15 cellular contexts compared by ENCODE assay signal in the genomic region with DNA sequence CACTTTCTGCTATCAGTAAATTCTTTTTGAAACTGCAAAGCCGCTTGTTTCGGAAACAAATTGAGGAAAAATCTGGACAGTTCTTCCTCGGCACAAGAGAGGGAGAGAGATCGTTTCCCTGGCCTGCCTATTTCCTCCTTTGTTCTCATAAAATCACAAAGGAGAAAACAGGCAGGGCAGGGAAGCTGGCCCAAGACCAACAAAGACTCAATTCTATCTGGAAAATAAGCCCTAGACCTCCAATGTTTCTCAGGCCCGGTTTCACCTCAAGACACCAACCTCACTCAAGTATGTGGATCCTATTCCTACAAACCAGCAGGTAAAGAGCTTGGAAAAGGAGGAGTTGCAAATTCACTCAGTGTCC. TPM values are rescaled to one million over a fixed set of nuclear protein-coding genes. Genes with fewer than 3 reads are reported as not detected.
DNase-seq lines count a peak whose midpoint lies in the region; ATAC-seq and TF ChIP-seq lines count a peak whose summit lies in the region.
"Had no signal": no experiment of that assay in that cellular context is flagged by ENCODE, and none has a peak within 500 bp of the region (broad histone marks: within the 10 kb centered on the region; RNA-seq: fewer than 3 reads in every experiment).

No MANE protein-coding gene starts in this region.

- no peak for TF ChIP-seq CTCF in natural killer cell (IDR thresholded peaks at IDR 0.05)
- TF ChIP-seq CTCF in thyroid gland (IDR thresholded peaks at IDR 0.05) = no peak

- peaks cover 34 to 56% of the 10 kb centered on the region in 2 donors for H3K4me1 ChIP-seq in thyroid gland

- peaks cover 4% of the 10 kb centered on the region for H3K36me3 Mint-ChIP-seq in natural killer cell

- intact Hi-C loops in natural killer cell (cut with micrococcal nuclease) = no loop called here
- intact Hi-C loops in thyroid gland (cut with DNase I) = no loop called here

- 29 to 37% methylated on average over 5 of the region's 5 CpGs for WGBS in thyroid gland, 2 donors

- no peak for ATAC-seq in natural killer cell
- no peak for ATAC-seq in stimulated activated naive CD8-positive, alpha-beta T cell treated with anti-CD3 and anti-CD28 coated beads, Interleukin-15, amount 100 ng/mL, for 72 hours
- ATAC-seq: foreskin keratinocyte, left lung had no signal

- no peaks in the 10 kb centered on the region for H3K27me3 ChIP-seq in thyroid gland
- H3K27me3 ChIP-seq: brain microvascular endothelial cell, foreskin keratinocyte, left lung had no signal

- H3K4me1 Mint-ChIP-seq in natural killer cell = peaks cover 73% of the 10 kb centered on the region in 2 donors
- H3K4me1 Mint-ChIP-seq in stimulated activated naive CD8-positive, alpha-beta T cell treated with anti-CD3 and anti-CD28 coated beads, Interleukin-15, amount 100 ng/mL, for 72 hours = peaks cover 74% of the 10 kb centered on the region

- H3K27me3 Mint-ChIP-seq in natural killer cell (ENCODE audit: low read depth in 2 of 2) = no peaks in the 10 kb centered on the region
- no peaks in the 10 kb centered on the region for H3K27me3 Mint-ChIP-seq in stimulated activated naive CD8-positive, alpha-beta T cell treated with anti-CD3 and anti-CD28 coated beads, Interleukin-15, amount 100 ng/mL, for 72 hours

- H3K9me3 Mint-ChIP-seq in natural killer cell = no peaks in the 10 kb centered on the region
- H3K9me3 Mint-ChIP-seq in stimulated activated naive CD8-positive, alpha-beta T cell treated with anti-CD3 and anti-CD28 coated beads, Interleukin-15, amount 100 ng/mL, for 72 hours = peaks cover 0 to 5% of the 10 kb centered on the region in 2 donors

- peak overlapping the region in 2 of 3 donors; percentile 50 to 77 for H3K27ac ChIP-seq in thyroid gland
- H3K27ac ChIP-seq: 22Rv1, brain microvascular endothelial cell, foreskin keratinocyte had no signal

- no peaks in the 10 kb centered on the region for H3K9me3 ChIP-seq in thyroid gland
- H3K9me3 ChIP-seq: left lung had no signal

- DNase-seq in DMS79 treated with DMSO at 0.1 percent for 48 hours (lab: John Stamatoyannopoulos, UW) (peak; percentile 38), DMS79 (lab: John Stamatoyannopoulos, UW) (no peak), dermis blood vessel endothelial cell (peak; percentile 60), natural killer cell (no peak), thyroid gland (peak; percentile 45 to 46), NCI-H2107 treated with DMSO at 0.1 percent for 48 hours (lab: John Stamatoyannopoulos, UW; ENCODE audit: unreplicated experiment) (no peak), DMS 273 (lab: John Stamatoyannopoulos, UW; ENCODE audit: unreplicated experiment) (no peak)
- no peak for DNase-seq in stimulated activated naive CD8-positive, alpha-beta T cell treated with anti-CD3 and anti-CD28 coated beads, Interleukin-15, amount 100 ng/mL, for 72 hours
- DNase-seq: brain microvascular endothelial cell, EL, foreskin keratinocyte, Kasumi-1, left lung, NCI-H510A treated with DMSO at 0.1 percent for 48 hours had no signal

- peak overlapping the region; percentile 7 to 61 for H3K27ac Mint-ChIP-seq in natural killer cell
- peak overlapping the region in 1 of 2 donors; percentile 27 for H3K27ac Mint-ChIP-seq in stimulated activated naive CD8-positive, alpha-beta T cell treated with anti-CD3 and anti-CD28 coated beads, Interleukin-15, amount 100 ng/mL, for 72 hours

- H3K36me3 ChIP-seq in thyroid gland = no peaks in the 10 kb centered on the region
- H3K36me3 ChIP-seq: brain microvascular endothelial cell had no signal

- peak overlapping the region; percentile 17 for H3K4me3 Mint-ChIP-seq in natural killer cell
- H3K4me3 Mint-ChIP-seq in stimulated activated naive CD8-positive, alpha-beta T cell treated with anti-CD3 and anti-CD28 coated beads, Interleukin-15, amount 100 ng/mL, for 72 hours = no peak overlapping the region

- H3K4me3 ChIP-seq in thyroid gland (replicated peaks in 1 of 3) = no peak overlapping the region
- H3K4me3 ChIP-seq: left lung had no signal

- no peak for TF ChIP-seq POLR2A in thyroid gland (IDR thresholded peaks at IDR 0.05)

RNA-seq across cellular contexts. Expression of a gene that starts 19.5 kb away (rescaled TPM):
- total RNA-seq in dermis blood vessel endothelial cell = 34.3 and 38.3 TPM in 2 replicates
- 10 to 100 TPM; 47.7 to 59.3 (median 52.9) TPM for total RNA-seq in natural killer cell
- total RNA-seq in thyroid gland = 10 to 100 TPM; 66.5 to 96.8 (median 78.8) TPM

Comparison
In these comparisons a context has a peak if more than half of its experiments do, and no peak if none do; other contexts are left out.
1. DNase-seq: peak in DMS79 treated with DMSO at 0.1 percent for 48 hours (single experiment), dermis blood vessel endothelial cell (single experiment) and thyroid gland (2 of 2); none in DMS79 (single experiment), natural killer cell (single experiment), NCI-H2107 treated with DMSO at 0.1 percent for 48 hours (single experiment), stimulated activated naive CD8-positive, alpha-beta T cell treated with anti-CD3 and anti-CD28 coated beads, Interleukin-15, amount 100 ng/mL, for 72 hours (0 of 2) and DMS 273 (single experiment).